In genomic region chr22:18148508-18148965, GRCh38 we compare ENCODE assay signal across 14 cellular contexts. TPM values are rescaled to one million over a fixed set of nuclear protein-coding genes. Genes with fewer than 3 reads are reported as not detected.
A peak's percentile ranks its signal among the peaks of the same experiment; 100 is the strongest.
DNase-seq lines count a peak whose midpoint lies in the region; ATAC-seq and TF ChIP-seq lines count a peak whose summit lies in the region.
"Had no signal": no experiment of that assay in that cellular context is flagged by ENCODE, and none has a peak within 500 bp of the region (broad histone marks: within the 10 kb centered on the region; RNA-seq: fewer than 3 reads in every experiment).

No MANE protein-coding gene starts in this region.

- CTCF ChIA-PET in OCI-LY7 (lab: Charles Lee; ENCODE audit: unreplicated experiment): no interaction called here

- POLR2A ChIA-PET in OCI-LY7 (lab: Charles Lee): interaction anchor here (0.6 kb wide), 1 partner anchor 191 kb away, joined by 4 read pairs; no protein-coding TSS in a partner anchor

- no peak for ATAC-seq in stimulated activated naive CD8-positive, alpha-beta T cell treated with anti-CD3 and anti-CD28 coated beads, Interleukin-15, amount 100 ng/mL, for 72 hours
- ATAC-seq in central memory CD8-positive, alpha-beta T cell (replicated peaks; ENCODE audit: extremely low read depth, poor library complexity, severe bottlenecking): no peak
- ATAC-seq in upper lobe of right lung: no peak
- no peak for ATAC-seq in HG02840 (IDR thresholded peaks at IDR 0.05; ENCODE audit: low FRiP score, unreplicated experiment)
- ATAC-seq: stimulated activated naive CD8-positive, alpha-beta T cell treated with anti-CD3 and anti-CD28 coated beads, Interleukin-15, Interleukin-2, amounts not matched to agents 100 U/mL and 50 U/mL, for 24 hours had no signal

- H3K36me3 ChIP-seq in upper lobe of right lung: no peaks in the 10 kb centered on the region
- no peaks in the 10 kb centered on the region for H3K36me3 ChIP-seq in OCI-LY7 (ENCODE audit: insufficient read depth, low read length)

- BruUV-seq in OCI-LY7 (replicated peaks; lab: Mats Ljungman, UMichigan): no TSS peak

- intact Hi-C loops in upper lobe of right lung (cut with DNase I): no loop called here
- intact Hi-C loops in OCI-LY7 (cut with micrococcal nuclease; ENCODE audit: unreplicated experiment): no loop called here

- no peaks in the 10 kb centered on the region for H3K27me3 Mint-ChIP-seq in stimulated activated naive CD8-positive, alpha-beta T cell treated with anti-CD3 and anti-CD28 coated beads, Interleukin-15, Interleukin-2, amounts not matched to agents 100 ng/mL and 50 ng/mL, for 24 hours
- no peaks in the 10 kb centered on the region for H3K27me3 Mint-ChIP-seq in stimulated activated naive CD8-positive, alpha-beta T cell treated with anti-CD3 and anti-CD28 coated beads, Interleukin-15, amount 100 ng/mL, for 72 hours
- no peaks in the 10 kb centered on the region for H3K27me3 Mint-ChIP-seq in IgD-negative memory B cell
- no peaks in the 10 kb centered on the region for H3K27me3 Mint-ChIP-seq in central memory CD8-positive, alpha-beta T cell

- H3K4me3 Mint-ChIP-seq in stimulated activated naive CD8-positive, alpha-beta T cell treated with anti-CD3 and anti-CD28 coated beads, Interleukin-15, Interleukin-2, amounts not matched to agents 100 ng/mL and 50 ng/mL, for 24 hours: peak overlapping the region; percentile 87
- H3K4me3 Mint-ChIP-seq in stimulated activated naive CD8-positive, alpha-beta T cell treated with anti-CD3 and anti-CD28 coated beads, Interleukin-15, amount 100 ng/mL, for 72 hours: peak overlapping the region in 1 of 2 donors; percentile 87
- H3K4me3 Mint-ChIP-seq in IgD-negative memory B cell: peak overlapping the region; percentile 48 to 85 (median 66)
- peak overlapping the region; percentile 13 for H3K4me3 Mint-ChIP-seq in central memory CD8-positive, alpha-beta T cell

- no peak for TF ChIP-seq CTCF in upper lobe of right lung (IDR thresholded peaks at IDR 0.05)
- no peak for TF ChIP-seq CTCF in GM10266 (IDR thresholded peaks at IDR 0.05; ENCODE audit: control insufficient read depth, insufficient read depth, low read depth, missing control alignments)
- no peak for TF ChIP-seq CTCF in OCI-LY7 (conservative IDR thresholded peaks at IDR 0.05; ENCODE audit: low read length)

- no peak for DNase-seq in stimulated activated naive CD8-positive, alpha-beta T cell treated with anti-CD3 and anti-CD28 coated beads, Interleukin-15, amount 100 ng/mL, for 72 hours
- DNase-seq in central memory CD8-positive, alpha-beta T cell (ENCODE audit: low spot score in 2 of 2): no peak
- DNase-seq in upper lobe of right lung (peak; percentile 52), GM10266 (ENCODE audit: extremely low spot score) (no peak), OCI-LY7 (ENCODE audit: low spot score) (no peak)
- DNase-seq: amygdala; midbrain; NCI-H187; NCI-H510A treated with DMSO at 0.1 percent for 48 hours; stimulated activated naive CD8-positive, alpha-beta T cell treated with anti-CD3 and anti-CD28 coated beads, Interleukin-15, Interleukin-2, amounts not matched to agents 100 U/mL and 50 U/mL, for 24 hours had no signal

- H3K79me2 ChIP-seq in OCI-LY7 (ENCODE audit: insufficient read depth, low read depth, low read length): no peaks in the 10 kb centered on the region

- H3K4me1 Mint-ChIP-seq in stimulated activated naive CD8-positive, alpha-beta T cell treated with anti-CD3 and anti-CD28 coated beads, Interleukin-15, Interleukin-2, amounts not matched to agents 100 ng/mL and 50 ng/mL, for 24 hours (ENCODE audit: low read depth): peaks cover 43% of the 10 kb centered on the region
- peaks cover 42% of the 10 kb centered on the region for H3K4me1 Mint-ChIP-seq in stimulated activated naive CD8-positive, alpha-beta T cell treated with anti-CD3 and anti-CD28 coated beads, Interleukin-15, amount 100 ng/mL, for 72 hours
- peaks cover 7 to 15% (median 12%) of the 10 kb centered on the region in 3 donors for H3K4me1 Mint-ChIP-seq in IgD-negative memory B cell
- H3K4me1 Mint-ChIP-seq in central memory CD8-positive, alpha-beta T cell: peaks cover 34% of the 10 kb centered on the region

- no peaks in the 10 kb centered on the region for H3K4me1 ChIP-seq in upper lobe of right lung
- H3K4me1 ChIP-seq in OCI-LY7 (ENCODE audit: insufficient read depth, low read length, poor library complexity, severe bottlenecking): peaks cover 6% of the 10 kb centered on the region

- no peaks in the 10 kb centered on the region for H3K27me3 ChIP-seq in upper lobe of right lung

- no peak overlapping the region for H2AFZ ChIP-seq in OCI-LY7 (ENCODE audit: low read length)

- no peak overlapping the region for H3K4me2 ChIP-seq in OCI-LY7 (ENCODE audit: low read length)

- H3K9me3 ChIP-seq in upper lobe of right lung (no peaks in the 10 kb centered on the region), OCI-LY7 (ENCODE audit: low read length) (no peaks in the 10 kb centered on the region)

- H3K27ac Mint-ChIP-seq in stimulated activated naive CD8-positive, alpha-beta T cell treated with anti-CD3 and anti-CD28 coated beads, Interleukin-15, Interleukin-2, amounts not matched to agents 100 ng/mL and 50 ng/mL, for 24 hours: no peak overlapping the region
- H3K27ac Mint-ChIP-seq in stimulated activated naive CD8-positive, alpha-beta T cell treated with anti-CD3 and anti-CD28 coated beads, Interleukin-15, amount 100 ng/mL, for 72 hours: no peak overlapping the region
- H3K27ac Mint-ChIP-seq in IgD-negative memory B cell: peak overlapping the region in 2 of 3 donors; percentile 54 to 55
- H3K27ac Mint-ChIP-seq in central memory CD8-positive, alpha-beta T cell (ENCODE audit: low read depth): no peak overlapping the region

- no peaks in the 10 kb centered on the region for H3K36me3 Mint-ChIP-seq in stimulated activated naive CD8-positive, alpha-beta T cell treated with anti-CD3 and anti-CD28 coated beads, Interleukin-15, Interleukin-2, amounts not matched to agents 100 ng/mL and 50 ng/mL, for 24 hours (ENCODE audit: low read depth)
- peaks cover 2% of the 10 kb centered on the region for H3K36me3 Mint-ChIP-seq in IgD-negative memory B cell
- H3K36me3 Mint-ChIP-seq in central memory CD8-positive, alpha-beta T cell (ENCODE audit: insufficient read depth): peaks cover 3% of the 10 kb centered on the region

- H3K9me2 ChIP-seq in OCI-LY7 (ENCODE audit: insufficient read depth, low read length): no peaks in the 10 kb centered on the region

- no peak overlapping the region for H3K27ac ChIP-seq in upper lobe of right lung
- no peak overlapping the region for H3K27ac ChIP-seq in OCI-LY7 (ENCODE audit: low read depth, low read length, poor library complexity, severe bottlenecking)

- no peaks in the 10 kb centered on the region for H3K9me3 Mint-ChIP-seq in stimulated activated naive CD8-positive, alpha-beta T cell treated with anti-CD3 and anti-CD28 coated beads, Interleukin-15, Interleukin-2, amounts not matched to agents 100 ng/mL and 50 ng/mL, for 24 hours
- no peaks in the 10 kb centered on the region for H3K9me3 Mint-ChIP-seq in stimulated activated naive CD8-positive, alpha-beta T cell treated with anti-CD3 and anti-CD28 coated beads, Interleukin-15, amount 100 ng/mL, for 72 hours
- H3K9me3 Mint-ChIP-seq in IgD-negative memory B cell: no peaks in the 10 kb centered on the region
- no peaks in the 10 kb centered on the region for H3K9me3 Mint-ChIP-seq in central memory CD8-positive, alpha-beta T cell

- H4K20me1 ChIP-seq in OCI-LY7 (ENCODE audit: insufficient read depth, low read length): no peaks in the 10 kb centered on the region

- H3K4me3 ChIP-seq in upper lobe of right lung (no peak overlapping the region), OCI-LY7 (ENCODE audit: low read depth, low read length, poor library complexity, severe bottlenecking) (no peak overlapping the region)

RNA-seq across cellular contexts. Expression of gene USP18, which starts 1.4 kb away (rescaled TPM):
- polyA plus RNA-seq in IgD-negative memory B cell: 6.6 TPM
- 11.1 TPM for total RNA-seq in upper lobe of right lung
- total RNA-seq in OCI-LY7 (2014; rRNA removed; shearing (Covaris generic)): 0.32 TPM in 1 of 2 replicates, not detected in the other
- total RNA-seq in OCI-LY7 (2022): 0.33 and 0.68 TPM in 2 replicates

RNA-seq across cellular contexts. Expression of gene TUBA8, which starts 37.9 kb away (rescaled TPM):
- polyA plus RNA-seq in IgD-negative memory B cell: 2.8 TPM
- total RNA-seq in upper lobe of right lung: 1.7 TPM
- total RNA-seq in OCI-LY7 (2014; rRNA removed; shearing (Covaris generic)): 1.9 and 2.8 TPM in 2 replicates
- 2.0 TPM in 2 replicates for total RNA-seq in OCI-LY7 (2022)
- total RNA-seq: G401 had no signal

Comparison
In these comparisons a context has a peak if more than half of its experiments do, and no peak if none do; other contexts are left out.
1. H3K27ac Mint-ChIP-seq: peak in IgD-negative memory B cell (2 of 3); none in stimulated activated naive CD8-positive, alpha-beta T cell treated with anti-CD3 and anti-CD28 coated beads, Interleukin-15, Interleukin-2, amounts not matched to agents 100 ng/mL and 50 ng/mL, for 24 hours (single experiment), stimulated activated naive CD8-positive, alpha-beta T cell treated with anti-CD3 and anti-CD28 coated beads, Interleukin-15, amount 100 ng/mL, for 72 hours (0 of 2) and central memory CD8-positive, alpha-beta T cell (single experiment).